Comparison of ENCODE assay signal across 10 cellular contexts in genomic region chr17:40312131-40312731, GRCh38. TPM values are rescaled to one million over a fixed set of nuclear protein-coding genes. Genes with fewer than 3 reads are reported as not detected.
DNase-seq lines count a peak whose midpoint lies in the region; ATAC-seq, FAIRE-seq and TF ChIP-seq lines count a peak whose summit lies in the region.
"Had no signal": no experiment of that assay in that cellular context is flagged by ENCODE, and none has a peak within 500 bp of the region (broad histone marks: within the 10 kb centered on the region; RNA-seq: fewer than 3 reads in every experiment).

No MANE protein-coding gene starts in this region.

- H3K9me3 ChIP-seq in SK-N-SH (no peaks in the 10 kb centered on the region), astrocyte (ENCODE audit: insufficient read depth, low read depth, low read length) (no peaks in the 10 kb centered on the region), lung (ENCODE audit: control insufficient read depth in 2 of 2, insufficient read depth in 1 of 2, low read length in 1 of 2) (no peaks in the 10 kb centered on the region), transverse colon (no peaks in the 10 kb centered on the region)

- CTCF ChIA-PET in SK-N-SH (lab: Yijun Ruan, JAX), result interaction anchor here (36.0 to 57.6 kb wide), 2 partner anchors 7 to 26 kb away, joined by 1706 read pairs; partner anchors contain the start of genes CDC6, GJD3 and RARA

- TF ChIP-seq EP300 in SK-N-SH (IDR thresholded peaks at IDR 0.05; ENCODE audit: borderline replicate concordance in 1 of 2, low read depth in 1 of 2, low read length in 1 of 2), result peak; percentile 27 to 75; a peak in 2 of 4 replicates
- TF ChIP-seq EP300 in transverse colon (IDR thresholded peaks at IDR 0.05; ENCODE audit: low read depth), result no peak

- H3K4me2 ChIP-seq in SK-N-SH, result peak overlapping the region; percentile 81
- peak overlapping the region; percentile 47 for H3K4me2 ChIP-seq in astrocyte (ENCODE audit: low read length)

- H2AFZ ChIP-seq in SK-N-SH (ENCODE audit: low read depth), result no peak overlapping the region
- H2AFZ ChIP-seq in astrocyte (ENCODE audit: low read depth, low read length), result no peak overlapping the region

- no peaks in the 10 kb centered on the region for H3K27me3 Mint-ChIP-seq in astrocyte (ENCODE audit: low read depth, unreplicated experiment)

- peak; percentile 45 for DNase-seq in SK-N-SH
- no peak for DNase-seq in astrocyte (ENCODE audit: low read depth)
- DNase-seq in lung (ENCODE audit: low spot score), result no peak
- peak; percentile 17 for DNase-seq in transverse colon
- DNase-seq in stimulated activated CD4-positive, alpha-beta T cell treated with anti-CD3 and anti-CD28 coated beads, Interleukin-12 subunit alpha, Interleukin-12 subunit beta, amount 100 ng/mL, for 4 hours, result no peak
- DNase-seq in NCI-H2081 treated with DMSO at 0.1 percent for 48 hours (lab: John Stamatoyannopoulos, UW), result no peak
- DNase-seq: activated T-cell treated with anti-CD3 and anti-CD28 coated beads for 4 hours had no signal

- H3K4me1 ChIP-seq in SK-N-SH (ENCODE audit: control insufficient read depth in 1 of 2, insufficient read depth in 2 of 2, low read depth in 1 of 2, low read length in 1 of 2) (peaks cover 72 to 91% of the 10 kb centered on the region in 2 experiments), astrocyte (ENCODE audit: insufficient read depth, low read length) (peaks cover 75% of the 10 kb centered on the region), lung (ENCODE audit: control insufficient read depth in 2 of 2, insufficient read depth in 2 of 2, low read length in 2 of 2) (peaks cover 44 to 73% of the 10 kb centered on the region in 2 donors), transverse colon (peaks cover 76 to 95% (median 86%) of the 10 kb centered on the region in 4 donors)

- in situ Hi-C loops in transverse colon (cut with MboI; ENCODE audit: low pct_ligation_motif_present in 1 of 4, low pct_unique_long_range_greater_than_20kb in 1 of 4, low sequenced_read_pairs in 3 of 4), result no loop called here

- H3K9ac ChIP-seq in SK-N-SH (peak overlapping the region; percentile 58), astrocyte (ENCODE audit: low read length) (no peak overlapping the region)

- TF ChIP-seq RAD21 in SK-N-SH (IDR thresholded peaks at IDR 0.05; ENCODE audit: low read length), result no peak

- WGBS in SK-N-SH (ENCODE audit: low lambda C conversion rate), result 34% methylated on average over 7 of the region's 7 CpGs
- WGBS in lung, 2 donors, result 24 to 32% methylated on average over 7 of the region's 7 CpGs
- 53% methylated on average over 7 of the region's 7 CpGs; no CpG with 5 or more reads in 1 of the 2 donors for WGBS in transverse colon (ENCODE audit: low coverage in 1 of 2), 2 donors

- H3K4me3 Mint-ChIP-seq in astrocyte (ENCODE audit: unreplicated experiment), result peak overlapping the region; percentile 72

- no peaks in the 10 kb centered on the region for H3K9me2 ChIP-seq in SK-N-SH

- H3K36me3 ChIP-seq in SK-N-SH (replicated peaks in 1 of 2; ENCODE audit: control insufficient read depth in 1 of 2, insufficient read depth in 2 of 2, low read length in 1 of 2), result no peaks in the 10 kb centered on the region
- no peaks in the 10 kb centered on the region for H3K36me3 ChIP-seq in astrocyte (ENCODE audit: insufficient read depth, low read length)
- no peaks in the 10 kb centered on the region for H3K36me3 ChIP-seq in lung (ENCODE audit: control insufficient read depth in 2 of 2, insufficient read depth in 2 of 2, low read length in 2 of 2)
- H3K36me3 ChIP-seq in transverse colon, result no peaks in the 10 kb centered on the region

- intact Hi-C loops in transverse colon (cut with DNase I; ENCODE audit: low total_unique reads), result no loop called here

- no peak for TF ChIP-seq POLR2A in transverse colon (IDR thresholded peaks at IDR 0.05)

- H3K27ac ChIP-seq in SK-N-SH (ENCODE audit: low read depth in 2 of 2, low read length in 1 of 2) (peak overlapping the region; percentile 95 to 99), astrocyte (ENCODE audit: low read depth, low read length) (no peak overlapping the region), lung (ENCODE audit: low read depth in 1 of 2, low read length in 1 of 2) (peak overlapping the region; percentile 72 to 81), transverse colon (peak overlapping the region; percentile 29 to 73 (median 60))

- H4K20me1 ChIP-seq in SK-N-SH (ENCODE audit: insufficient read depth) (no peaks in the 10 kb centered on the region), astrocyte (ENCODE audit: insufficient read depth, low read length) (no peaks in the 10 kb centered on the region)

- H3K27ac Mint-ChIP-seq in astrocyte (ENCODE audit: unreplicated experiment), result no peak overlapping the region

- ATAC-seq in SK-N-SH treated with all-trans-retinoic acid at 6 μM for 48 hours, result no peak; the same call in 2 of the 3 replicates
- ATAC-seq in lung (ENCODE audit: insufficient read depth, low FRiP score), result no peak
- no peak for ATAC-seq in HG02852 (IDR thresholded peaks at IDR 0.05; ENCODE audit: unreplicated experiment)

- H3F3A ChIP-seq in SK-N-SH (replicated peaks; ENCODE audit: insufficient read depth), result peaks cover 61% of the 10 kb centered on the region

- H3K4me3 ChIP-seq in SK-N-SH (ENCODE audit: low read depth in 2 of 2, low read length in 1 of 2), result peak overlapping the region in 1 of 2 experiments; percentile 69; a peak in 1 of 4 replicates
- no peak overlapping the region for H3K4me3 ChIP-seq in astrocyte (ENCODE audit: insufficient read depth, low read depth, low read length)
- no peak overlapping the region for H3K4me3 ChIP-seq in lung
- H3K4me3 ChIP-seq in transverse colon, result no peak overlapping the region

- TF ChIP-seq CTCF in SK-N-SH (IDR thresholded peaks at IDR 0.05), result no peak
- TF ChIP-seq CTCF in astrocyte (IDR thresholded peaks at IDR 0.05; ENCODE audit: insufficient read depth, low read depth, low read length), result no peak
- no peak for TF ChIP-seq CTCF in lung (IDR thresholded peaks at IDR 0.05; ENCODE audit: control extremely low read depth, extremely low read depth)
- no peak for TF ChIP-seq CTCF in transverse colon (IDR thresholded peaks at IDR 0.05)

- H3K79me2 ChIP-seq in SK-N-SH (ENCODE audit: insufficient read depth) (peaks cover 32% of the 10 kb centered on the region; the same call in 1 of the 2 replicates), astrocyte (ENCODE audit: insufficient read depth, low read length) (no peaks in the 10 kb centered on the region)

- no peaks in the 10 kb centered on the region for H3K27me3 ChIP-seq in SK-N-SH (ENCODE audit: insufficient read depth)
- no peaks in the 10 kb centered on the region for H3K27me3 ChIP-seq in astrocyte (ENCODE audit: insufficient read depth, low read length)
- H3K27me3 ChIP-seq in lung (ENCODE audit: control insufficient read depth, insufficient read depth), result no peaks in the 10 kb centered on the region
- no peaks in the 10 kb centered on the region for H3K27me3 ChIP-seq in transverse colon

- H3K9me3 Mint-ChIP-seq in astrocyte (ENCODE audit: unreplicated experiment), result no peaks in the 10 kb centered on the region

- FAIRE-seq in astrocyte (lab: Jason Lieb, UNC), result no peak

- H3K36me3 Mint-ChIP-seq in astrocyte (ENCODE audit: low read depth, unreplicated experiment), result peaks cover 2% of the 10 kb centered on the region

- peaks cover 47% of the 10 kb centered on the region for H3K4me1 Mint-ChIP-seq in astrocyte (ENCODE audit: low read depth, unreplicated experiment)

- POLR2A ChIA-PET in SK-N-SH (lab: Yijun Ruan, JAX), result interaction anchor here (1.3 to 3.9 kb wide), 3 partner anchors 14 to 42 kb away, joined by 4 to 27 read pairs (median 6); no protein-coding TSS in a partner anchor

TF ChIP-seq in SK-N-SH, 30 proteins besides CTCF, POLR2A, EP300 and RAD21 (continues in another document):
- TF ChIP-seq FOSL2 (IDR thresholded peaks at IDR 0.05; ENCODE audit: borderline replicate concordance, low read depth), result no peak
- TF ChIP-seq SMC3 (IDR thresholded peaks at IDR 0.05; ENCODE audit: low read depth, low read length), result no peak
- TF ChIP-seq RCOR1 (IDR thresholded peaks at IDR 0.05; ENCODE audit: low read length), result no peak
- no peak for TF ChIP-seq EZH2phosphoT487 (IDR thresholded peaks at IDR 0.05; ENCODE audit: borderline replicate concordance, low read depth)
- TF ChIP-seq FOXJ3 (CRISPR knock-in tag; IDR thresholded peaks at IDR 0.05), result no peak

TF ChIP-seq in SK-N-SH treated with all-trans-retinoic acid at 6 μM for 48 hours, 23 proteins besides CTCF, POLR2A, EP300 and RAD21:
- no peak for TF ChIP-seq ZFP3 (CRISPR knock-in tag; IDR thresholded peaks at IDR 0.05)
- no peak for TF ChIP-seq ZC3H10 (CRISPR knock-in tag; IDR thresholded peaks at IDR 0.05)
- TF ChIP-seq BACH2 (CRISPR knock-in tag; IDR thresholded peaks at IDR 0.05; ENCODE audit: borderline replicate concordance), result no peak
- TF ChIP-seq, protein P1, sequence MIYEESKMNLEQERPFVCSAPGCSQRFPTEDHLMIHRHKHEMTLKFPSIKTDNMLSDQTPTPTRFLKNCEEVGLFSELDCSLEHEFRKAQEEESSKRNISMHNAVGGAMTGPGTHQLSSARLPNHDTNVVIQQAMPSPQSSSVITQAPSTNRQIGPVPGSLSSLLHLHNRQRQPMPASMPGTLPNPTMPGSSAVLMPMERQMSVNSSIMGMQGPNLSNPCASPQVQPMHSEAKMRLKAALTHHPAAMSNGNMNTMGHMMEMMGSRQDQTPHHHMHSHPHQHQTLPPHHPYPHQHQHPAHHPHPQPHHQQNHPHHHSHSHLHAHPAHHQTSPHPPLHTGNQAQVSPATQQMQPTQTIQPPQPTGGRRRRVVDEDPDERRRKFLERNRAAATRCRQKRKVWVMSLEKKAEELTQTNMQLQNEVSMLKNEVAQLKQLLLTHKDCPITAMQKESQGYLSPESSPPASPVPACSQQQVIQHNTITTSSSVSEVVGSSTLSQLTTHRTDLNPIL (CRISPR knock-in tag; IDR thresholded peaks at IDR 0.05; ENCODE audit: low read depth), result no peak

RNA-seq across cellular contexts. Expression of gene RARA, which starts 3.3 kb away (rescaled TPM):
- polyA plus RNA-seq in SK-N-SH (2012; rRNA removed) (8.9 and 13.3 TPM in 2 replicates), lung (10 to 100 TPM; 49.8 to 51.7 TPM)
- 6.9 and 9.6 TPM in 2 replicates for polyA plus RNA-seq in SK-N-SH (2012; cell fraction: cytosol; rRNA removed)
- polyA plus RNA-seq in SK-N-SH (2012; cell fraction: nucleus; rRNA removed), result 13.2 and 15.0 TPM in 2 replicates
- total RNA-seq in astrocyte (37.6 and 38.8 TPM in 2 replicates), lung (10 to 100 TPM; 36.4 to 75.3 TPM), transverse colon (100 to 1,000 TPM in 1 of 4 donors, 10 to 100 TPM in 3; 23.5 to 110 (median 49.1) TPM)

RNA-seq across cellular contexts. Expression of gene CDC6, which starts 24.6 kb away (rescaled TPM):
- polyA plus RNA-seq in SK-N-SH (2012; rRNA removed) (12.7 and 12.8 TPM in 2 replicates), lung (1 to 10 TPM; 3.3 to 6.0 TPM)
- polyA plus RNA-seq in SK-N-SH (2012; cell fraction: cytosol; rRNA removed), result 15.2 and 16.8 TPM in 2 replicates
- polyA plus RNA-seq in SK-N-SH (2012; cell fraction: nucleus; rRNA removed), result 8.3 and 11.7 TPM in 2 replicates
- total RNA-seq in astrocyte (6.4 and 14.4 TPM in 2 replicates), lung (1 to 10 TPM; 5.5 to 5.7 TPM), transverse colon (1 to 10 TPM in 3 of 4 donors, not detected in 1; 1.6 to 3.2 (median 2.4) TPM)

RNA-seq across cellular contexts. Expression of gene GJD3, which starts 52.3 kb away (rescaled TPM):
- not detected in 2 replicates for polyA plus RNA-seq in SK-N-SH (2012; rRNA removed)
- polyA plus RNA-seq in SK-N-SH (2012; cell fraction: cytosol; rRNA removed), result not detected in 2 replicates
- not detected in 2 replicates for polyA plus RNA-seq in SK-N-SH (2012; cell fraction: nucleus; rRNA removed)
- total RNA-seq in astrocyte, result 0.34 and 0.43 TPM in 2 replicates
- 1 to 10 TPM in 1 of 2 donors, not detected in 1; 3.6 TPM for total RNA-seq in lung
- polyA plus RNA-seq in lung, result 1 to 10 TPM in 1 of 2 donors, under 1 TPM in 1; 0.53 to 1.4 TPM
- not detected for total RNA-seq in transverse colon
- polyA plus RNA-seq: neural cell had no signal

Comparison
In these comparisons a context has a peak if more than half of its experiments do, and no peak if none do; other contexts are left out.
1. DNase-seq: peak in SK-N-SH (single experiment) and transverse colon (single experiment); none in astrocyte (single experiment), lung (single experiment), stimulated activated CD4-positive, alpha-beta T cell treated with anti-CD3 and anti-CD28 coated beads, Interleukin-12 subunit alpha, Interleukin-12 subunit beta, amount 100 ng/mL, for 4 hours (single experiment) and NCI-H2081 treated with DMSO at 0.1 percent for 48 hours (single experiment).